Comparison of ENCODE assay signal across 19 cellular contexts in the genomic region with DNA sequence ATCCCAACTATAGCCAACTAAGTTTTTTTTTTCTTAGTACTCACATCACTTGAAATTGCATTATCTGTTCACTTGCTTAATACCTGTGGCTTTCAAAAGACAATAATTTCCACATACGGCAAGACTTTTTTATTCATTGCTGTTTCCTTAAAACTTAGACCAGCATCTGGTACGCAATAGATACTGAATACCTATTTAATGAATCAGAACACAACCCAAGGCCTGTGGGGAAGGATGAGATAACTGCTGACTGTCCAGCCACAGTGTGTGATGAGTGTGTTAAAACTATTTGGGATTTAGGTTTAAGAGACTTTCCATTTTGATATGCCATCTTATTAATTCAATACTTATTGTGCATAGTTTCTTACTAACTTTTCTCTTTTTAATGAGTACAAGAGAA.
DNase-seq lines count a peak whose midpoint lies in the region; ATAC-seq and TF ChIP-seq lines count a peak whose summit lies in the region.
"Had no signal": no experiment of that assay in that cellular context is flagged by ENCODE, and none has a peak within 500 bp of the region (broad histone marks: within the 10 kb centered on the region; RNA-seq: fewer than 3 reads in every experiment).

No MANE protein-coding gene starts in this region.

- H3K79me2 ChIP-seq in ACC112 (ENCODE audit: control insufficient read depth, insufficient read depth, low read length, unreplicated experiment) = no peaks in the 10 kb centered on the region

- H3K36me3 ChIP-seq in ACC112 (ENCODE audit: insufficient read depth, low read length) (no peaks in the 10 kb centered on the region), adipocyte (ENCODE audit: control insufficient read depth, insufficient read depth, low read length, severe bottlenecking) (no peaks in the 10 kb centered on the region)
- H3K36me3 ChIP-seq: right lobe of liver, upper lobe of left lung had no signal

- H3K4me3 ChIP-seq in ACC112 (ENCODE audit: low read depth, low read length) (no peak overlapping the region), adipocyte (ENCODE audit: low read length) (no peak overlapping the region)
- H3K4me3 ChIP-seq: GM23338, K562, lung, right lobe of liver, upper lobe of left lung had no signal

- peaks cover 11% of the 10 kb centered on the region for H3K9me3 Mint-ChIP-seq in natural killer cell treated with Interleukin-12 subunit alpha and Interleukin-12 subunit beta and Interleukin-15 and Interleukin-18, amount 100 ng/mL, for 72 hours

- H3K27me3 Mint-ChIP-seq in natural killer cell treated with Interleukin-12 subunit alpha and Interleukin-12 subunit beta and Interleukin-15 and Interleukin-18, amount 100 ng/mL, for 72 hours = no peaks in the 10 kb centered on the region
- H3K27me3 Mint-ChIP-seq: stimulated activated naive B cell treated with anti-CD40 and anti-IgM and Interleukin-4, amounts not matched to agents 10 μg/mL and 1 μg/mL and 100 μg/mL, for 72 hours; T-helper 17 cell had no signal

- H3K4me3 Mint-ChIP-seq in natural killer cell treated with Interleukin-12 subunit alpha and Interleukin-12 subunit beta and Interleukin-15 and Interleukin-18, amount 100 ng/mL, for 72 hours = no peak overlapping the region
- H3K4me3 Mint-ChIP-seq: activated naive CD4-positive, alpha-beta T cell treated with anti-CD3 and anti-CD28 coated beads, Interleukin-2, amount 50 U/mL, for 24 hours; GM23338; stimulated activated naive B cell treated with anti-CD40 and anti-IgM and Interleukin-4, amounts not matched to agents 10 μg/mL and 1 μg/mL and 100 μg/mL, for 72 hours; T-helper 17 cell had no signal

- no peaks in the 10 kb centered on the region for H3K4me1 Mint-ChIP-seq in natural killer cell treated with Interleukin-12 subunit alpha and Interleukin-12 subunit beta and Interleukin-15 and Interleukin-18, amount 100 ng/mL, for 72 hours (ENCODE audit: low read depth in 2 of 2)
- H3K4me1 Mint-ChIP-seq: activated naive CD4-positive, alpha-beta T cell treated with anti-CD3 and anti-CD28 coated beads, Interleukin-2, amount 50 U/mL, for 24 hours; stimulated activated naive B cell treated with anti-CD40 and anti-IgM and Interleukin-4, amounts not matched to agents 10 μg/mL and 1 μg/mL and 100 μg/mL, for 72 hours; T-helper 17 cell had no signal

- H3K27ac ChIP-seq in ACC112 (ENCODE audit: low read depth, low read length) (peak overlapping the region; percentile 46), foreskin keratinocyte (peak overlapping the region; percentile 89)
- H3K27ac ChIP-seq: right lobe of liver, upper lobe of left lung had no signal

- no peak overlapping the region for H3K27ac Mint-ChIP-seq in natural killer cell treated with Interleukin-12 subunit alpha and Interleukin-12 subunit beta and Interleukin-15 and Interleukin-18, amount 100 ng/mL, for 72 hours
- H3K27ac Mint-ChIP-seq: activated naive CD4-positive, alpha-beta T cell treated with anti-CD3 and anti-CD28 coated beads, Interleukin-2, amount 50 U/mL, for 24 hours; GM23338; stimulated activated naive B cell treated with anti-CD40 and anti-IgM and Interleukin-4, amounts not matched to agents 10 μg/mL and 1 μg/mL and 100 μg/mL, for 72 hours; T-helper 17 cell had no signal

- no peak overlapping the region for H3K9ac ChIP-seq in adipocyte (ENCODE audit: low read length)

- H3K27me3 ChIP-seq in ACC112 (ENCODE audit: insufficient read depth, low read length) = no peaks in the 10 kb centered on the region
- H3K27me3 ChIP-seq in adipocyte (replicated peaks; ENCODE audit: control insufficient read depth, insufficient read depth, low read length) = no peaks in the 10 kb centered on the region
- no peaks in the 10 kb centered on the region for H3K27me3 ChIP-seq in foreskin keratinocyte
- H3K27me3 ChIP-seq: right lobe of liver, upper lobe of left lung had no signal

- TF ChIP-seq CTCF in foreskin keratinocyte (conservative IDR thresholded peaks at IDR 0.05) = no peak

- H3K9me3 ChIP-seq in adipocyte (ENCODE audit: control insufficient read depth, low read length) = no peaks in the 10 kb centered on the region
- H3K9me3 ChIP-seq: right lobe of liver had no signal

- H3K4me1 ChIP-seq in ACC112 (ENCODE audit: control insufficient read depth, insufficient read depth, low read length, unreplicated experiment) (peaks cover 5% of the 10 kb centered on the region), adipocyte (ENCODE audit: control insufficient read depth, insufficient read depth, low read length) (no peaks in the 10 kb centered on the region), foreskin keratinocyte (peaks cover 39% of the 10 kb centered on the region)
- H3K4me1 ChIP-seq: right lobe of liver, upper lobe of left lung had no signal

- ATAC-seq in foreskin keratinocyte (peak; percentile 89), HG03025 (IDR thresholded peaks at IDR 0.05; ENCODE audit: low FRiP score, unreplicated experiment) (no peak)
- no peak for ATAC-seq in natural killer cell treated with Interleukin-12 subunit alpha and Interleukin-12 subunit beta and Interleukin-15 and Interleukin-18, amount 100 ng/mL, for 72 hours
- ATAC-seq: GM23338; K562; right lobe of liver; stimulated activated naive B cell treated with anti-CD40 and anti-IgM and Interleukin-4, amounts not matched to agents 10 μg/mL and 1 μg/mL and 100 μg/mL, for 72 hours; T-helper 17 cell had no signal

- DNase-seq in HK-2 (ENCODE audit: unreplicated experiment) (peak; percentile 2), adipocyte (ENCODE audit: low read depth) (peak; percentile 28), foreskin keratinocyte (peak; percentile 97 to 98), NCI-H748 (lab: John Stamatoyannopoulos, UW; ENCODE audit: unreplicated experiment) (no peak), HUDEP-2 (lab: John Stamatoyannopoulos, UW; ENCODE audit: unreplicated experiment in 76 of 76) (no peak)
- DNase-seq in natural killer cell treated with Interleukin-12 subunit alpha and Interleukin-12 subunit beta and Interleukin-15 and Interleukin-18, amount 100 ng/mL, for 72 hours (ENCODE audit: low spot score) = no peak
- DNase-seq: NCI-H1436; NCI-H524 treated with DMSO at 0.1 percent for 48 hours; right lobe of liver; RPMI8226; stimulated activated naive B cell treated with anti-CD40 and anti-IgM and Interleukin-4, amounts not matched to agents 10 μg/mL and 1 μg/mL and 100 μg/mL, for 72 hours; T-helper 17 cell; upper lobe of left lung had no signal

- no peak overlapping the region for H2AFZ ChIP-seq in ACC112 (ENCODE audit: low read length, unreplicated experiment)
- H2AFZ ChIP-seq: GM23338 had no signal

- peaks cover 9% of the 10 kb centered on the region for H3K36me3 Mint-ChIP-seq in natural killer cell treated with Interleukin-12 subunit alpha and Interleukin-12 subunit beta and Interleukin-15 and Interleukin-18, amount 100 ng/mL, for 72 hours
- H3K36me3 Mint-ChIP-seq: activated naive CD4-positive, alpha-beta T cell treated with anti-CD3 and anti-CD28 coated beads, Interleukin-2, amount 50 U/mL, for 24 hours; stimulated activated naive B cell treated with anti-CD40 and anti-IgM and Interleukin-4, amounts not matched to agents 10 μg/mL and 1 μg/mL and 100 μg/mL, for 72 hours had no signal

Comparison
In these comparisons a context has a peak if more than half of its experiments do, and no peak if none do; other contexts are left out.
1. DNase-seq: peak in HK-2 (single experiment), adipocyte (single experiment) and foreskin keratinocyte (2 of 2); none in natural killer cell treated with Interleukin-12 subunit alpha and Interleukin-12 subunit beta and Interleukin-15 and Interleukin-18, amount 100 ng/mL, for 72 hours (single experiment), NCI-H748 (single experiment) and HUDEP-2 (0 of 76).